31 cellular contexts compared by ENCODE assay signal in genomic region chr12:130049666-130050065, GRCh38.
DNase-seq lines count a peak whose midpoint lies in the region; ATAC-seq and TF ChIP-seq lines count a peak whose summit lies in the region.
"Had no signal": no experiment of that assay in that cellular context is flagged by ENCODE, and none has a peak within 500 bp of the region (broad histone marks: within the 10 kb centered on the region; RNA-seq: fewer than 3 reads in every experiment).

No MANE protein-coding gene starts in this region.

- H2BK5ac ChIP-seq in H9 (ENCODE audit: insufficient read length, low read length) = no peak overlapping the region

- peaks cover 15% of the 10 kb centered on the region in 2 experiments for H3K4me1 Mint-ChIP-seq in H9

- no peak overlapping the region for H3K27ac ChIP-seq in C4-2B
- H3K27ac ChIP-seq in H9 (ENCODE audit: insufficient read length, low read depth, low read length) = no peak overlapping the region
- H3K27ac ChIP-seq: adrenal gland; BLaER1 treated with 17β-estradiol and CSF1 and Interleukin-3, amounts not matched to agents 10 nM and 100 nM; pancreas; Peyer's patch; right atrium auricular region; vagina had no signal

- H4K91ac ChIP-seq in H9 (ENCODE audit: insufficient read length, low read depth, low read length) = no peak overlapping the region

- DNase-seq in H9 (peak; percentile 58), RKO (ENCODE audit: low spot score) (peak; percentile 40), iPS-NIHi11 (ENCODE audit: low spot score) (peak; percentile 36), NCI-H1092 treated with DMSO at 0.1 percent for 48 hours (lab: John Stamatoyannopoulos, UW) (no peak), NCI-H1694 (lab: John Stamatoyannopoulos, UW) (no peak), NCI-H1092 (lab: John Stamatoyannopoulos, UW) (no peak)
- DNase-seq: activated CD4-positive, alpha-beta T cell treated with anti-CD3 and anti-CD28 coated beads, Interleukin-2, amount 10 ng/mL, durations not matched to agents 24 days and 14 days; activated naive CD4-positive, alpha-beta T cell treated with Interleukin-2 at 50 U/mL for 16 hours; activated T-cell treated with anti-CD3 and anti-CD28 coated beads, Interleukin-2, amount 50 U/mL, for 48 hours; adrenal gland; effector memory CD4-positive, alpha-beta T cell; hippocampal formation; KG1; midbrain; MV-4-11; NCI-H1930; NCI-H2227 treated with DMSO at 0.1 percent for 48 hours; NK-92 treated with Interleukin-12 subunit alpha and Interleukin-12 subunit beta, amount 100 ng/mL, for 24 hours; pancreas; Peyer's patch; stimulated activated CD4-positive, alpha-beta T cell treated with anti-CD3 and anti-CD28 coated beads, Interleukin-12 subunit alpha, Interleukin-12 subunit beta, amount 100 ng/mL, for 4 hours; stimulated activated CD4-positive, alpha-beta T cell treated with anti-CD3 and anti-CD28 coated beads, Interleukin-4, amount 100 ng/mL, for 4 hours; stimulated activated naive CD4-positive, alpha-beta T cell had no signal

- H3K4ac ChIP-seq in H9 (ENCODE audit: low read depth, low read length) = no peak overlapping the region

- no peak overlapping the region for H2BK120ac ChIP-seq in H9 (ENCODE audit: low read depth, low read length, poor library complexity, severe bottlenecking)

- no CpG with 5 or more reads among the region's 12 CpGs for WGBS in H9 (ENCODE audit: extremely low coverage, insufficient read length, low lambda C conversion rate)

- H3K9me3 ChIP-seq in H9 (ENCODE audit: control insufficient read depth, low read depth, low read length) = no peaks in the 10 kb centered on the region
- H3K9me3 ChIP-seq: adrenal gland; BLaER1 treated with 17β-estradiol and CSF1 and Interleukin-3, amounts not matched to agents 10 nM and 100 nM; pancreas; Peyer's patch; right atrium auricular region; vagina had no signal

- no peak overlapping the region for H2AFZ ChIP-seq in H9 (ENCODE audit: low read length)

- no peaks in the 10 kb centered on the region for H3K79me2 ChIP-seq in H9 (ENCODE audit: insufficient read depth, low read length)

- H4K5ac ChIP-seq in H9 (ENCODE audit: insufficient read length, low read depth, low read length) = no peak overlapping the region

- H3K79me1 ChIP-seq in H9 (ENCODE audit: insufficient read depth, low read depth, low read length, poor library complexity, severe bottlenecking) = no peaks in the 10 kb centered on the region

- H3K4me3 Mint-ChIP-seq in H9 = no peak overlapping the region
- H3K4me3 Mint-ChIP-seq: activated CD4-positive, alpha-beta T cell treated with anti-CD3 and anti-CD28 coated beads, Interleukin-2, amount 10 ng/mL, durations not matched to agents 24 days and 14 days; nephron; T-helper 1 cell treated with Interleukin-12 subunit alpha and Interleukin-12 subunit beta and Interleukin-4 antibody, amounts not matched to agents 30 μg/mL and 1 μg/mL, for 36 hours had no signal

- peaks cover 3% of the 10 kb centered on the region for H4K20me1 ChIP-seq in H9 (ENCODE audit: control insufficient read depth, insufficient read depth, insufficient read length)

- no peaks in the 10 kb centered on the region for H3K36me3 Mint-ChIP-seq in H9 (ENCODE audit: insufficient read depth in 1 of 3, low read depth in 3 of 3)

- H3K23ac ChIP-seq in H9 (ENCODE audit: insufficient read length, low read depth, low read length) = no peak overlapping the region

- H3K9me3 Mint-ChIP-seq in H9 = peaks cover 0 to 8% of the 10 kb centered on the region in 2 experiments; a peak in 3 of 5 replicates

- no peak overlapping the region for H2BK20ac ChIP-seq in H9 (ENCODE audit: low read depth, low read length, poor library complexity, severe bottlenecking)

- H3K9ac ChIP-seq in H9 (ENCODE audit: extremely low read depth, insufficient read length, low read length) = no peak overlapping the region
- H3K9ac ChIP-seq: BLaER1 treated with 17β-estradiol and CSF1 and Interleukin-3, amounts not matched to agents 10 nM and 100 nM had no signal

- no peak overlapping the region for H3K27ac Mint-ChIP-seq in H9
- H3K27ac Mint-ChIP-seq: activated CD4-positive, alpha-beta T cell treated with anti-CD3 and anti-CD28 coated beads, Interleukin-2, amount 10 ng/mL, durations not matched to agents 24 days and 14 days; nephron; T-helper 1 cell treated with Interleukin-12 subunit alpha and Interleukin-12 subunit beta and Interleukin-4 antibody, amounts not matched to agents 30 μg/mL and 1 μg/mL, for 36 hours had no signal

- no peak overlapping the region for H3K56ac ChIP-seq in H9 (ENCODE audit: insufficient read length, low read depth, low read length)

- peaks cover 98% of the 10 kb centered on the region for H3K27me3 Mint-ChIP-seq in H9 (ENCODE audit: low read depth)

- no peak overlapping the region for H4K8ac ChIP-seq in H9 (replicated peaks; ENCODE audit: insufficient read length, low read depth, low read length)

- no peak overlapping the region for H2BK12ac ChIP-seq in H9 (ENCODE audit: insufficient read length, low read depth, low read length)

- H3K4me1 ChIP-seq in H9 (ENCODE audit: insufficient read depth, low read length) = no peaks in the 10 kb centered on the region
- H3K4me1 ChIP-seq: adrenal gland, pancreas, Peyer's patch, right atrium auricular region, vagina had no signal

- no peaks in the 10 kb centered on the region for H3K23me2 ChIP-seq in H9 (ENCODE audit: insufficient read length, low read depth, low read length, poor library complexity, severe bottlenecking)

- H3K14ac ChIP-seq in H9 (ENCODE audit: insufficient read depth, low read length) = no peak overlapping the region

- no peak for ATAC-seq in GM18519 (IDR thresholded peaks at IDR 0.05; ENCODE audit: low FRiP score, unreplicated experiment)
- ATAC-seq: esophagus mucosa, pancreas had no signal

- no peak overlapping the region for H3K4me2 ChIP-seq in H9 (ENCODE audit: insufficient read depth, insufficient read length, low read length)
- H3K4me2 ChIP-seq: BLaER1 treated with 17β-estradiol and CSF1 and Interleukin-3, amounts not matched to agents 10 nM and 100 nM had no signal

- H3T11ph ChIP-seq in H9 (ENCODE audit: low read length) = no peak overlapping the region

- no peak overlapping the region for H2BK15ac ChIP-seq in H9 (ENCODE audit: low read depth, low read length)

- H3K27me3 ChIP-seq in H9 (ENCODE audit: insufficient read depth, low read length) = peaks cover 21% of the 10 kb centered on the region; the same call in 1 of the 2 replicates
- H3K27me3 ChIP-seq: Peyer's patch, right atrium auricular region, vagina had no signal

- peak; percentile 33 for TF ChIP-seq CTCF in C4-2B (conservative IDR thresholded peaks at IDR 0.05)
- peak; percentile 59 for TF ChIP-seq CTCF in H9 (conservative IDR thresholded peaks at IDR 0.05)

- no peak overlapping the region for H3K18ac ChIP-seq in H9 (ENCODE audit: insufficient read length, low read depth, low read length)

- H2AK5ac ChIP-seq in H9 (ENCODE audit: insufficient read length, low read length) = no peak overlapping the region

Comparison
In these comparisons a context has a peak if more than half of its experiments do, and no peak if none do; other contexts are left out.
1. DNase-seq: peak in H9 (single experiment), RKO (single experiment) and iPS-NIHi11 (single experiment); none in NCI-H1092 treated with DMSO at 0.1 percent for 48 hours (single experiment), NCI-H1694 (single experiment) and NCI-H1092 (single experiment).